ENCODE assay signal across 12 cellular contexts in the genomic region with DNA sequence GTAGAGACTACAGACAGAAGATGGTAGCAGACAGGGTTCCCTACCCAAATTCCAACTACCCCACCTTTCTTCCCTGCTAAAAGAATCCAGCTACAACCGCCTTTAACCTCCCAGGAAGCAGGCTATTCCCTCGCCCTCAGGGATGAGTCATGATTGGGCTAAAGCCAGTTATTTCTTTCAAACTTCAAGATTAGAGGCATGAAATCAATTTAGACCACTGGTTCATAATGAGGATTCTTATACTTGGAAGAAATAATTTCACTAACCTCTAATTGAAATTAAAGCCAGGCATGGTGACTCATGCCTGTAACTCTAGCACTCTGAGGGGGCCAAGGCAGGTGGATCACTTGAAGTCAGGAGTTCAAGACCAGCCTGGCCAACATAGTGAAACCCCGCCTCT. TPM values are rescaled to one million over a fixed set of nuclear protein-coding genes. Genes with fewer than 3 reads are reported as not detected.
DNase-seq lines count a peak whose midpoint lies in the region; ATAC-seq, FAIRE-seq and TF ChIP-seq lines count a peak whose summit lies in the region.
"Had no signal": no experiment of that assay in that cellular context is flagged by ENCODE, and none has a peak within 500 bp of the region (broad histone marks: within the 10 kb centered on the region; RNA-seq: fewer than 3 reads in every experiment).

No MANE protein-coding gene starts in this region.

- ATAC-seq in HepG2 (no peak), WTC11 (no peak; the same call in 1 of the 2 replicates), HG03460 (IDR thresholded peaks at IDR 0.05; ENCODE audit: unreplicated experiment) (no peak), HG03196 (IDR thresholded peaks at IDR 0.05; ENCODE audit: unreplicated experiment) (no peak)

- H3K9me3 Mint-ChIP-seq in WTC11: no peaks in the 10 kb centered on the region
- H3K9me3 Mint-ChIP-seq: memory B cell had no signal

- H3K27ac ChIP-seq in liver (ENCODE audit: low read depth in 1 of 2, low read length in 2 of 2) (peak overlapping the region; percentile 36 to 41), HepG2 (ENCODE audit: extremely low read length, insufficient read depth, low read length) (no peak overlapping the region)

- H2AFZ ChIP-seq in HepG2 (ENCODE audit: low read length): no peak overlapping the region

- no TSS peak for BruUV-seq in HepG2 (replicated peaks; lab: Mats Ljungman, UMichigan)

- H3K4me3 Mint-ChIP-seq in WTC11: no peak overlapping the region
- H3K4me3 Mint-ChIP-seq: memory B cell had no signal

- TF ChIP-seq RAD21 in liver (IDR thresholded peaks at IDR 0.05): no peak
- no peak for TF ChIP-seq RAD21 in HepG2 (CRISPR knock-in tag; IDR thresholded peaks at IDR 0.05)

- POLR2A ChIA-PET in HepG2 (lab: Yijun Ruan, JAX): no interaction called here
- POLR2A ChIA-PET in WTC11 (lab: Charles Lee): no interaction called here

- H3K9me3 ChIP-seq in liver (ENCODE audit: control insufficient read depth in 4 of 4, low read length in 3 of 4): no peaks in the 10 kb centered on the region
- H3K9me3 ChIP-seq in HepG2 (ENCODE audit: low read length): no peaks in the 10 kb centered on the region

- peaks cover 42% of the 10 kb centered on the region for H3K4me1 Mint-ChIP-seq in WTC11

- TF ChIP-seq CTCF in liver (IDR thresholded peaks at IDR 0.05; ENCODE audit: low read depth, low read length, missing input control): no peak
- TF ChIP-seq CTCF in HepG2 (CRISPR knock-in tag; IDR thresholded peaks at IDR 0.05): no peak
- TF ChIP-seq CTCF in WTC11 (IDR thresholded peaks at IDR 0.05): no peak

- TF ChIP-seq EP300 in HepG2 (IDR thresholded peaks at IDR 0.05; ENCODE audit: low read depth in 2 of 2, low read length in 2 of 2) (no peak), HepG2 (CRISPR knock-in tag; IDR thresholded peaks at IDR 0.05; ENCODE audit: borderline replicate concordance) (no peak)

- H3K9ac ChIP-seq in liver (ENCODE audit: low read depth in 1 of 2, low read length in 2 of 2) (no peak overlapping the region), HepG2 (ENCODE audit: insufficient read depth, low read depth, low read length) (no peak overlapping the region)

- FAIRE-seq in HepG2 (lab: Jason Lieb, UNC): no peak

- intact Hi-C loops in HepG2 (cut with micrococcal nuclease; ENCODE audit: unreplicated experiment): no loop called here

- TF ChIP-seq POLR2A in HepG2 (IDR thresholded peaks at IDR 0.05; ENCODE audit: insufficient read depth in 1 of 2, low read depth in 2 of 2, low read length in 2 of 2): no peak

- H4K20me1 ChIP-seq in HepG2 (ENCODE audit: insufficient read depth, low read length): peaks cover 56% of the 10 kb centered on the region

- H3K4me1 ChIP-seq in liver (ENCODE audit: control insufficient read depth in 4 of 4, insufficient read depth in 4 of 4, low read length in 3 of 4): peaks cover 5 to 20% (median 16%) of the 10 kb centered on the region in 4 donors
- peaks cover 24% of the 10 kb centered on the region for H3K4me1 ChIP-seq in HepG2 (ENCODE audit: insufficient read depth, low read length)

- in situ Hi-C loops in HepG2 (cut with HindIII; ENCODE audit: extremely low pct_ligation_motif_present, low pct_unique_long_range_greater_than_20kb): no loop called here

- peaks cover 6% of the 10 kb centered on the region for H3K36me3 Mint-ChIP-seq in WTC11

- H3K4me2 ChIP-seq in HepG2 (ENCODE audit: low read depth, low read length): no peak overlapping the region

- 64% methylated on average over 3 of the region's 3 CpGs for WGBS in liver
- 91% methylated on average over 3 of the region's 3 CpGs for WGBS in HepG2 (ENCODE audit: low lambda C conversion rate)

- no peak overlapping the region for H3K4me3 ChIP-seq in liver (ENCODE audit: low read depth in 1 of 3, low read length in 3 of 3)
- no peak overlapping the region for H3K4me3 ChIP-seq in HepG2 (replicated peaks in 1 of 3; ENCODE audit: insufficient read depth in 1 of 3, low read depth in 2 of 3, low read length in 3 of 3)

- H3K27me3 ChIP-seq in liver (ENCODE audit: control insufficient read depth in 4 of 4, insufficient read depth in 4 of 4, low read length in 3 of 4) (no peaks in the 10 kb centered on the region), HepG2 (ENCODE audit: control insufficient read depth in 1 of 2, insufficient read depth in 2 of 2, low read length in 2 of 2) (no peaks in the 10 kb centered on the region)

- no peaks in the 10 kb centered on the region for H3K27me3 Mint-ChIP-seq in WTC11 (ENCODE audit: low read depth)
- H3K27me3 Mint-ChIP-seq: memory B cell had no signal

- peak overlapping the region; percentile 57 for H3K27ac Mint-ChIP-seq in WTC11
- H3K27ac Mint-ChIP-seq: memory B cell had no signal

- H3K36me3 ChIP-seq in liver (ENCODE audit: control insufficient read depth in 4 of 4, insufficient read depth in 3 of 4, low read depth in 1 of 4, low read length in 3 of 4) (peaks cover 0 to 7% (median 2%) of the 10 kb centered on the region in 4 donors), HepG2 (replicated peaks in 1 of 2; ENCODE audit: control insufficient read depth in 1 of 2, insufficient read depth in 2 of 2, low read length in 2 of 2) (peaks cover 4 to 33% of the 10 kb centered on the region in 2 experiments; a peak in 4 of 5 replicates)

- peaks cover 85% of the 10 kb centered on the region for H3K79me2 ChIP-seq in HepG2 (ENCODE audit: insufficient read depth, low read length)

- CTCF ChIA-PET in HepG2 (lab: Yijun Ruan, JAX; ENCODE audit: low intra/inter-chr PET ratio, low total read pairs): no interaction called here
- CTCF ChIA-PET in WTC11 (lab: Charles Lee): interaction anchor here (1.9 kb wide), 1 partner anchor 9 kb away, joined by 8 read pairs; no protein-coding TSS in a partner anchor

- DNase-seq in HepG2 (ENCODE audit: low spot score) (no peak), WTC11 (ENCODE audit: low spot score) (no peak), foreskin melanocyte (peak; percentile 70), middle frontal gyrus (ENCODE audit: extremely low spot score, low spot score) (no peak)
- no peak for DNase-seq in activated naive CD4-positive, alpha-beta T cell treated with anti-CD3 and anti-CD28 coated beads, Interleukin-2, amount 50 U/mL, for 16 hours
- DNase-seq: activated CD8-positive, alpha-beta memory T cell treated with anti-CD3 and anti-CD28 coated beads, Interleukin-2, amount 50 U/mL, for 4 hours; C1 segment of cervical spinal cord; stimulated activated CD4-positive, alpha-beta T cell treated with anti-CD3 and anti-CD28 coated beads, Interleukin-15, amount 100 ng/mL, for 24 hours had no signal

TF ChIP-seq in WTC11, 78 proteins besides CTCF, POLR2A, EP300 and RAD21 (continues in another document):
- no peak for TF ChIP-seq GTF2I (CRISPR knock-in tag; conservative IDR thresholded peaks at IDR 0.05)

RNA-seq across cellular contexts. Expression of a gene that starts 20.0 kb away (rescaled TPM):
- total RNA-seq in liver: 100 to 1,000 TPM; 114 to 128 TPM
- 10 to 100 TPM; 13.9 to 20.3 TPM for polyA plus RNA-seq in liver
- total RNA-seq in HepG2 (2016; rRNA removed; fragmentation: Illumina TruSeq; extraction: Trizol): 153 and 257 TPM in 2 replicates
- total RNA-seq in HepG2 (2016; cell fraction: cytosol; rRNA removed; fragmentation: Illumina TruSeq; extraction: Trizol; ENCODE audit: low read depth): 75.6 and 85.5 TPM in 2 replicates
- 145 and 246 TPM in 2 replicates for total RNA-seq in HepG2 (2016; cell fraction: insoluble cytoplasmic fraction; rRNA removed; fragmentation: Illumina TruSeq; extraction: Trizol)
- 97.0 and 102 TPM in 2 replicates for total RNA-seq in HepG2 (2016; cell fraction: membrane; rRNA removed; fragmentation: Illumina TruSeq; extraction: Trizol)
- 186 and 205 TPM in 2 replicates for total RNA-seq in HepG2 (2016; cell fraction: nucleus; rRNA removed; fragmentation: Illumina TruSeq; extraction: Trizol)
- 56.8 and 72.1 TPM in 2 replicates for polyA plus RNA-seq in HepG2 (2011; rRNA removed)
- 25.2 and 33.4 TPM in 2 replicates for polyA plus RNA-seq in HepG2 (2011; cell fraction: cytosol; rRNA removed)
- polyA plus RNA-seq in HepG2 (2011; cell fraction: nucleus; rRNA removed): 102 and 112 TPM in 2 replicates
- polyA plus RNA-seq in HepG2 (2012): 70.4 and 84.2 TPM in 2 replicates
- polyA plus RNA-seq in HepG2 (2016; cell fraction: cytosol; fragmentation: Illumina TruSeq; extraction: Trizol; ENCODE audit: low read depth): 2.6 and 2.8 TPM in 2 replicates
- 104 and 118 TPM in 2 replicates for polyA plus RNA-seq in HepG2 (2016; cell fraction: insoluble cytoplasmic fraction; fragmentation: Illumina TruSeq; extraction: Trizol; ENCODE audit: low read depth)
- polyA plus RNA-seq in HepG2 (2016; cell fraction: membrane; fragmentation: Illumina TruSeq; extraction: Trizol; ENCODE audit: low read depth): 9.5 and 10.0 TPM in 2 replicates
- polyA plus RNA-seq in HepG2 (2016; cell fraction: nucleus; fragmentation: Illumina TruSeq; extraction: Trizol; ENCODE audit: insufficient read depth, low read depth): 135 and 150 TPM in 2 replicates
- 217 and 262 TPM in 2 replicates for polyA minus RNA-seq in HepG2 (2011; rRNA and poly(A)+ RNA removed; ENCODE audit: low replicate concordance)
- polyA minus RNA-seq in HepG2 (2011; cell fraction: cytosol; rRNA and poly(A)+ RNA removed): 162 and 168 TPM in 2 replicates
- polyA minus RNA-seq in HepG2 (2011; cell fraction: nucleus; rRNA and poly(A)+ RNA removed): 435 and 493 TPM in 2 replicates
- 146 to 152 TPM (median 149 TPM) in 3 replicates for total RNA-seq in WTC11 (2021)

RNA-seq across cellular contexts. Expression of a gene that starts 20.5 kb away (rescaled TPM):
- 1 to 10 TPM in 1 of 2 donors, under 1 TPM in 1; 0.56 to 1.3 TPM for total RNA-seq in liver
- polyA plus RNA-seq in liver: under 1 TPM; 0.65 to 0.74 TPM
- 2.8 and 4.0 TPM in 2 replicates for total RNA-seq in HepG2 (2016; rRNA removed; fragmentation: Illumina TruSeq; extraction: Trizol)
- 0.61 and 0.62 TPM in 2 replicates for total RNA-seq in HepG2 (2016; cell fraction: cytosol; rRNA removed; fragmentation: Illumina TruSeq; extraction: Trizol; ENCODE audit: low read depth)
- 2.9 and 3.9 TPM in 2 replicates for total RNA-seq in HepG2 (2016; cell fraction: insoluble cytoplasmic fraction; rRNA removed; fragmentation: Illumina TruSeq; extraction: Trizol)
- total RNA-seq in HepG2 (2016; cell fraction: membrane; rRNA removed; fragmentation: Illumina TruSeq; extraction: Trizol): 1.4 and 1.5 TPM in 2 replicates
- 2.1 and 2.5 TPM in 2 replicates for total RNA-seq in HepG2 (2016; cell fraction: nucleus; rRNA removed; fragmentation: Illumina TruSeq; extraction: Trizol)
- polyA plus RNA-seq in HepG2 (2011; rRNA removed): 2.1 and 2.8 TPM in 2 replicates
- 1.7 and 2.1 TPM in 2 replicates for polyA plus RNA-seq in HepG2 (2011; cell fraction: cytosol; rRNA removed)
- 0.68 and 0.79 TPM in 2 replicates for polyA plus RNA-seq in HepG2 (2011; cell fraction: nucleus; rRNA removed)
- 1.7 TPM in 2 replicates for polyA plus RNA-seq in HepG2 (2012)
- polyA plus RNA-seq in HepG2 (2016; cell fraction: cytosol; fragmentation: Illumina TruSeq; extraction: Trizol; ENCODE audit: low read depth): 0.36 and 0.38 TPM in 2 replicates
- 2.8 and 3.6 TPM in 2 replicates for polyA plus RNA-seq in HepG2 (2016; cell fraction: insoluble cytoplasmic fraction; fragmentation: Illumina TruSeq; extraction: Trizol; ENCODE audit: low read depth)
- 0.76 and 0.81 TPM in 2 replicates for polyA plus RNA-seq in HepG2 (2016; cell fraction: membrane; fragmentation: Illumina TruSeq; extraction: Trizol; ENCODE audit: low read depth)
- 2.5 and 2.6 TPM in 2 replicates for polyA plus RNA-seq in HepG2 (2016; cell fraction: nucleus; fragmentation: Illumina TruSeq; extraction: Trizol; ENCODE audit: insufficient read depth, low read depth)
- 1.1 and 2.9 TPM in 2 replicates for polyA minus RNA-seq in HepG2 (2011; rRNA and poly(A)+ RNA removed; ENCODE audit: low replicate concordance)
- polyA minus RNA-seq in HepG2 (2011; cell fraction: cytosol; rRNA and poly(A)+ RNA removed): 1.3 and 2.2 TPM in 2 replicates
- polyA minus RNA-seq in HepG2 (2011; cell fraction: nucleus; rRNA and poly(A)+ RNA removed): 1.9 and 2.2 TPM in 2 replicates
- 4.0 to 5.3 TPM (median 4.6 TPM) in 3 replicates for total RNA-seq in WTC11 (2021)
